ENCODE assay signal across 23 cellular contexts in genomic region chr5:5704352-5704751, GRCh38.
"Had no signal": no experiment of that assay in that cellular context is flagged by ENCODE, and none has a peak within 500 bp of the region (broad histone marks: within the 10 kb centered on the region; RNA-seq: fewer than 3 reads in every experiment).

No MANE protein-coding gene starts in this region.

- H3K4me1 ChIP-seq: esophagus squamous epithelium, left lung, lower lobe of right lung had no signal

- H3K36me3 ChIP-seq: esophagus squamous epithelium, gastrocnemius medialis, heart right ventricle, left lung, lower lobe of right lung had no signal

- H3K27ac ChIP-seq: coronary artery, dorsolateral prefrontal cortex, esophagus squamous epithelium, gastrocnemius medialis, heart right ventricle, left lung, lower lobe of right lung had no signal

- H3K9me3 ChIP-seq: esophagus squamous epithelium, gastrocnemius medialis, left lung, lower lobe of right lung had no signal

- H3K4me3 ChIP-seq: coronary artery, dorsolateral prefrontal cortex, esophagus squamous epithelium, gastrocnemius medialis, heart right ventricle, left lung, lower lobe of right lung had no signal

- FAIRE-seq: colon, endothelial cell of umbilical vein, keratinocyte had no signal

- ATAC-seq: gastrocnemius medialis; heart right ventricle; left cardiac atrium; left lung; left ventricle myocardium superior; lower lobe of right lung; naive thymus-derived CD4-positive, alpha-beta T cell had no signal

- DNase-seq: dermis blood vessel endothelial cell; dorsolateral prefrontal cortex; effector CD4-positive, alpha-beta T cell; effector memory CD4-positive, alpha-beta T cell; esophagus squamous epithelium; foreskin fibroblast; foreskin melanocyte; gastrocnemius medialis; glutamatergic neuron; head of caudate nucleus; heart right ventricle; hippocampal formation; left cardiac atrium; left lung; left ventricle myocardium superior; lower lobe of right lung; mesendoderm; midbrain; naive thymus-derived CD4-positive, alpha-beta T cell had no signal

- H3K27me3 ChIP-seq: esophagus squamous epithelium, gastrocnemius medialis, heart right ventricle, left lung had no signal
